In genomic region chr17:19363114-19363438, GRCh38 we compare ENCODE assay signal across 1 cellular context.
TF ChIP-seq lines count a peak whose summit lies in the region.

No MANE protein-coding gene starts in this region.

TF ChIP-seq in HepG2, 621 proteins besides CTCF, POLR2A, EP300 and RAD21 (continued from another document):
- TF ChIP-seq DZIP1 (CRISPR knock-in tag; IDR thresholded peaks at IDR 0.05) (no peak), AGO1 (IDR thresholded peaks at IDR 0.05; ENCODE audit: low read depth, low read length, poor library complexity, severe bottlenecking) (no peak), LRRFIP1 (CRISPR knock-in tag; conservative IDR thresholded peaks at IDR 0.05) (no peak), AHDC1 (CRISPR knock-in tag; IDR thresholded peaks at IDR 0.05; ENCODE audit: borderline replicate concordance) (no peak; the same call in 1 of the 2 replicates), ZBTB8A (CRISPR knock-in tag; IDR thresholded peaks at IDR 0.05; ENCODE audit: borderline replicate concordance, low read depth) (no peak), CSRNP1 (CRISPR knock-in tag; IDR thresholded peaks at IDR 0.05) (no peak), ZFP41 (CRISPR knock-in tag; IDR thresholded peaks at IDR 0.05; ENCODE audit: borderline replicate concordance) (no peak), ZNF768 (CRISPR knock-in tag; IDR thresholded peaks at IDR 0.05) (no peak), MXD4 (CRISPR knock-in tag; IDR thresholded peaks at IDR 0.05) (no peak)
